Comparison of ENCODE assay signal across 8 cellular contexts in genomic region chr17:45311406-45311761, GRCh38. TPM values are rescaled to one million over a fixed set of nuclear protein-coding genes. Genes with fewer than 3 reads are reported as not detected.
DNase-seq lines count a peak whose midpoint lies in the region; ATAC-seq and TF ChIP-seq lines count a peak whose summit lies in the region.

No MANE protein-coding gene starts in this region.

- no peaks in the 10 kb centered on the region for H3K9me3 ChIP-seq in WERI-Rb-1 (ENCODE audit: severe bottlenecking)

- H3K27me3 ChIP-seq in WERI-Rb-1 (ENCODE audit: insufficient read depth, low read depth, severe bottlenecking) = no peaks in the 10 kb centered on the region

- H3K4me1 Mint-ChIP-seq in T-helper 2 cell treated with Interferon-gamma antibody and Interleukin-4, amounts not matched to agents 5 μg/mL and 100 μg/mL, for 36 hours (ENCODE audit: low read depth) = peaks cover 69% of the 10 kb centered on the region
- H3K4me1 Mint-ChIP-seq in immature natural killer cell = peaks cover 79 to 82% of the 10 kb centered on the region in 2 donors

- peaks cover 70% of the 10 kb centered on the region for H3K36me3 Mint-ChIP-seq in T-helper 2 cell treated with Interferon-gamma antibody and Interleukin-4, amounts not matched to agents 5 μg/mL and 100 μg/mL, for 36 hours (ENCODE audit: low read depth)
- no peaks in the 10 kb centered on the region for H3K36me3 Mint-ChIP-seq in immature natural killer cell

- H3K27ac Mint-ChIP-seq in T-helper 2 cell treated with Interferon-gamma antibody and Interleukin-4, amounts not matched to agents 5 μg/mL and 100 μg/mL, for 36 hours = peak overlapping the region; percentile 98
- H3K27ac Mint-ChIP-seq in immature natural killer cell = peak overlapping the region; percentile 86 to 98 (median 93)

- H3K36me3 ChIP-seq in WERI-Rb-1 = peaks cover 21% of the 10 kb centered on the region

- ATAC-seq in GM21576 (IDR thresholded peaks at IDR 0.05; ENCODE audit: unreplicated experiment) = no peak

- no peaks in the 10 kb centered on the region for H3K27me3 Mint-ChIP-seq in T-helper 2 cell treated with Interferon-gamma antibody and Interleukin-4, amounts not matched to agents 5 μg/mL and 100 μg/mL, for 36 hours (ENCODE audit: low read depth)
- H3K27me3 Mint-ChIP-seq in immature natural killer cell (ENCODE audit: low read depth in 3 of 3) = peaks cover 0 to 12% (median 8%) of the 10 kb centered on the region in 3 donors

- H3K4me3 ChIP-seq in WERI-Rb-1 (ENCODE audit: low read depth, low read length) = no peak overlapping the region

- no peak for DNase-seq in T-helper 2 cell treated with Interferon-gamma antibody and Interleukin-4, amounts not matched to agents 5 μg/mL and 100 μg/mL, for 36 hours (ENCODE audit: low spot score)
- DNase-seq in T-helper 2 cell (no peak), WERI-Rb-1 (peak; percentile 54), immature natural killer cell (no peak), substantia nigra (lab: John Stamatoyannopoulos, UW) (no peak), GM10266 (ENCODE audit: extremely low spot score) (no peak)
- no peak for DNase-seq in stimulated activated CD8-positive, alpha-beta memory T cell treated with anti-CD3 and anti-CD28 coated beads, Interleukin-4, amount 100 ng/mL, for 48 hours

- peak; percentile 59 for TF ChIP-seq CTCF in WERI-Rb-1 (IDR thresholded peaks at IDR 0.05; ENCODE audit: low read depth, low read length)
- TF ChIP-seq CTCF in GM10266 (IDR thresholded peaks at IDR 0.05; ENCODE audit: control insufficient read depth, insufficient read depth, low read depth, missing control alignments) = no peak

- H3K27ac ChIP-seq in WERI-Rb-1 = no peak overlapping the region
- H3K27ac ChIP-seq in substantia nigra (ENCODE audit: low read depth, low read length, poor library complexity, severe bottlenecking) = peak overlapping the region; percentile 45

- peak overlapping the region; percentile 91 for H3K4me3 Mint-ChIP-seq in T-helper 2 cell treated with Interferon-gamma antibody and Interleukin-4, amounts not matched to agents 5 μg/mL and 100 μg/mL, for 36 hours
- peak overlapping the region; percentile 36 to 87 (median 81) for H3K4me3 Mint-ChIP-seq in immature natural killer cell

- no peaks in the 10 kb centered on the region for H3K9me3 Mint-ChIP-seq in T-helper 2 cell treated with Interferon-gamma antibody and Interleukin-4, amounts not matched to agents 5 μg/mL and 100 μg/mL, for 36 hours
- no peaks in the 10 kb centered on the region for H3K9me3 Mint-ChIP-seq in immature natural killer cell

RNA-seq across cellular contexts. Expression of gene MAP3K14, which starts 5.4 kb away (rescaled TPM):
- polyA plus RNA-seq in immature natural killer cell = 1 to 10 TPM; 1.0 to 3.4 (median 3.0) TPM

RNA-seq across cellular contexts. Expression of gene SPATA32, which starts 49.5 kb away (rescaled TPM):
- polyA plus RNA-seq in immature natural killer cell = under 1 TPM in 1 of 3 donors, not detected in 2; 0.16 TPM
